In the genomic region with DNA sequence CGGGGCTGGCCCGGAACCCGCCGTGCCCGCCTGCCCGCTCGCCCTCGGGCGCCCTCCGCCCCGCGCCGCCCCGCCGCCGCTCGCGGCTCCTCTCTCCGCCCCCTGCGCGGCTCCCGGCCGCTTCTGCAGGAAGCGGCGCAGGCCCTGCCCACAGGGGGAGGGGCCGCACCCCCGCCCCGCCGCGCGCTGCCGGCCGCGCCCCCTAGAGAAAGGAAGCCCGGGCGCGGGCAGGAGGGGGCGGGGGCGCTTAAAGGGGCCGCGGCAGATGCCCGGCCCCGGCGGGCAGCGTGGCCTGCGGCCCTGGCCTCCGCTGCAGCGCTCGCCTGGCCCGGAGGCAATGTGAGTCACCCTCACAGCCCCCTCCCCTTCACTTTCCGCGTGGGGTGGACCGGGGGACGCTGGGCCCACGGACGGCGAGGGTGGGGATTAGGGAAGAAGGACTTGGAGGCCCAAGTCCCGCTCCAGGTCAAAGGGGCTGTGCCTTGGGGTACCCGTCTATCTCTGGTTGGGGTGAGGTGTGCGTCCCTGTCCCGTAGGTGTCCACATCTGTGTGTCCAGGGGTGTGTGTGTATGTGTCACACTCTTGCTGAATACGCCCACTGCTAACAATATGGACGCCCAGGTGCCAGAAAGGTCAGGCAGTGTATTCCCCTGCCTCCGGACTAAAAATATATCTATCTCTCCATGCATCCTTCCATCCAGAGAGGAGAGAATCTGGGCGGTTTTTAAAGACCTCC, we compare ENCODE assay signal across 8 cellular contexts. TPM values are rescaled to one million over a fixed set of nuclear protein-coding genes. Genes with fewer than 3 reads are reported as not detected.
DNase-seq lines count a peak whose midpoint lies in the region; ATAC-seq and TF ChIP-seq lines count a peak whose summit lies in the region.

A gene with protein sequence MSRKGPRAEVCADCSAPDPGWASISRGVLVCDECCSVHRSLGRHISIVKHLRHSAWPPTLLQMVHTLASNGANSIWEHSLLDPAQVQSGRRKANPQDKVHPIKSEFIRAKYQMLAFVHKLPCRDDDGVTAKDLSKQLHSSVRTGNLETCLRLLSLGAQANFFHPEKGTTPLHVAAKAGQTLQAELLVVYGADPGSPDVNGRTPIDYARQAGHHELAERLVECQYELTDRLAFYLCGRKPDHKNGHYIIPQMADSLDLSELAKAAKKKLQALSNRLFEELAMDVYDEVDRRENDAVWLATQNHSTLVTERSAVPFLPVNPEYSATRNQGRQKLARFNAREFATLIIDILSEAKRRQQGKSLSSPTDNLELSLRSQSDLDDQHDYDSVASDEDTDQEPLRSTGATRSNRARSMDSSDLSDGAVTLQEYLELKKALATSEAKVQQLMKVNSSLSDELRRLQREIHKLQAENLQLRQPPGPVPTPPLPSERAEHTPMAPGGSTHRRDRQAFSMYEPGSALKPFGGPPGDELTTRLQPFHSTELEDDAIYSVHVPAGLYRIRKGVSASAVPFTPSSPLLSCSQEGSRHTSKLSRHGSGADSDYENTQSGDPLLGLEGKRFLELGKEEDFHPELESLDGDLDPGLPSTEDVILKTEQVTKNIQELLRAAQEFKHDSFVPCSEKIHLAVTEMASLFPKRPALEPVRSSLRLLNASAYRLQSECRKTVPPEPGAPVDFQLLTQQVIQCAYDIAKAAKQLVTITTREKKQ (minus strand): TSS at position 125 of the 737 bp plus-strand sequence. CDS start 270 bp downstream, outside the sequence.

- no peaks in the 10 kb centered on the region for H4K20me1 ChIP-seq in GM23248 (ENCODE audit: insufficient read depth)

- peaks cover 2% of the 10 kb centered on the region for H3K36me3 Mint-ChIP-seq in activated naive CD4-positive, alpha-beta T cell treated with anti-CD3 and anti-CD28 coated beads for 36 hours (ENCODE audit: low read depth)

- DNase-seq in DMS114 treated with DMSO at 0.1 percent for 48 hours (lab: John Stamatoyannopoulos, UW; ENCODE audit: unreplicated experiment), result peak; percentile 57
- DNase-seq in GM23248, result peak; percentile 96
- peak; percentile 81 for DNase-seq in M059J (ENCODE audit: low read depth)
- DNase-seq in SJSA1 (ENCODE audit: low read depth in 1 of 2, low spot score in 2 of 2), result peak; percentile 82 to 91
- peak; percentile 84 for DNase-seq in activated naive CD4-positive, alpha-beta T cell treated with anti-CD3 and anti-CD28 coated beads for 36 hours
- peak; percentile 87 for DNase-seq in neuronal stem cell (ENCODE audit: low spot score)
- no peak for DNase-seq in suprapubic skin (ENCODE audit: low spot score in 2 of 2)

- H3K23ac ChIP-seq in neuronal stem cell (ENCODE audit: low read depth, low read length, poor library complexity), result peak within 1 kb of the TSS; percentile 89

- H3K4me3 ChIP-seq in GM23248, result peak within 1 kb of the TSS; percentile 94
- peak within 1 kb of the TSS; percentile 80 for H3K4me3 ChIP-seq in SJSA1
- peak within 1 kb of the TSS; percentile 80 to 89 for H3K4me3 ChIP-seq in gastroesophageal sphincter
- peak within 1 kb of the TSS; percentile 66 to 95 for H3K4me3 ChIP-seq in neuronal stem cell (ENCODE audit: low read length in 2 of 2)
- peak within 1 kb of the TSS; percentile 88 for H3K4me3 ChIP-seq in suprapubic skin

- H3K27ac ChIP-seq in GM23248 (peak within 1 kb of the TSS; percentile 56), SJSA1 (no peak within 1 kb of the TSS), gastroesophageal sphincter (peak within 1 kb of the TSS; percentile 64 to 98 (median 90)), neuronal stem cell (replicated peaks; ENCODE audit: low read length) (no peak within 1 kb of the TSS), suprapubic skin (peak within 1 kb of the TSS; percentile 86)

- peak; percentile 87 for ATAC-seq in gastroesophageal sphincter

- in situ Hi-C loops in GM23248 (cut with MboI), result no loop called here

- H3K4me2 ChIP-seq in GM23248 (ENCODE audit: unreplicated experiment), result peak within 1 kb of the TSS; percentile 95
- H3K4me2 ChIP-seq in neuronal stem cell (ENCODE audit: insufficient read depth, low read length, poor library complexity, severe bottlenecking), result peak within 1 kb of the TSS; percentile 96

- peak within 1 kb of the TSS; percentile 90 for H2AK5ac ChIP-seq in neuronal stem cell (ENCODE audit: low read depth, low read length)

- H3K27ac Mint-ChIP-seq in activated naive CD4-positive, alpha-beta T cell treated with anti-CD3 and anti-CD28 coated beads for 36 hours, result peak within 1 kb of the TSS; percentile 88

- H3K4me3 Mint-ChIP-seq in activated naive CD4-positive, alpha-beta T cell treated with anti-CD3 and anti-CD28 coated beads for 36 hours, result peak within 1 kb of the TSS; percentile 93

- peaks cover 17% of the 10 kb centered on the region for H3K79me1 ChIP-seq in neuronal stem cell (ENCODE audit: low read depth, low read length)

- no peak for TF ChIP-seq EP300 in gastroesophageal sphincter (IDR thresholded peaks at IDR 0.05)
- TF ChIP-seq EP300 in suprapubic skin (IDR thresholded peaks at IDR 0.05), result no peak

- H3K14ac ChIP-seq in neuronal stem cell (ENCODE audit: low read length), result peak within 1 kb of the TSS; percentile 95

- intact Hi-C loops in activated naive CD4-positive, alpha-beta T cell treated with anti-CD3 and anti-CD28 coated beads for 36 hours (cut with micrococcal nuclease), result loop anchor here (1.0 to 5.0 kb wide), 4 partner anchors 28 to 442 kb away; a partner anchor contains a TSS

- H2BK120ac ChIP-seq in neuronal stem cell (ENCODE audit: low read depth, low read length), result peak within 1 kb of the TSS; percentile 63

- no peaks in the 10 kb centered on the region for H3K9me3 ChIP-seq in GM23248 (ENCODE audit: low read depth)
- H3K9me3 ChIP-seq in SJSA1 (replicated peaks), result no peaks in the 10 kb centered on the region
- no peaks in the 10 kb centered on the region for H3K9me3 ChIP-seq in gastroesophageal sphincter
- no peaks in the 10 kb centered on the region for H3K9me3 ChIP-seq in neuronal stem cell (replicated peaks in 1 of 2; ENCODE audit: control insufficient read depth in 2 of 2, insufficient read depth in 1 of 2, low read depth in 1 of 2, low read length in 2 of 2)
- H3K9me3 ChIP-seq in suprapubic skin, result no peaks in the 10 kb centered on the region

- CTCF ChIA-PET in activated naive CD4-positive, alpha-beta T cell treated with anti-CD3 and anti-CD28 coated beads for 36 hours (lab: Charles Lee), result no interaction called here

- peak within 1 kb of the TSS; percentile 79 for H2AFZ ChIP-seq in GM23248
- peak within 1 kb of the TSS; percentile 89 for H2AFZ ChIP-seq in neuronal stem cell (ENCODE audit: low read length)

- H3K27me3 Mint-ChIP-seq in activated naive CD4-positive, alpha-beta T cell treated with anti-CD3 and anti-CD28 coated beads for 36 hours (ENCODE audit: low read depth), result no peaks in the 10 kb centered on the region

- TF ChIP-seq POLR2A in gastroesophageal sphincter (IDR thresholded peaks at IDR 0.05) (peak; percentile 35 to 60), suprapubic skin (IDR thresholded peaks at IDR 0.05) (peak in 1 of 2 donors; percentile 39)

- H3K27me3 ChIP-seq in GM23248 (replicated peaks; ENCODE audit: insufficient read depth), result no peaks in the 10 kb centered on the region
- no peaks in the 10 kb centered on the region for H3K27me3 ChIP-seq in SJSA1 (replicated peaks)
- H3K27me3 ChIP-seq in gastroesophageal sphincter, result no peaks in the 10 kb centered on the region
- H3K27me3 ChIP-seq in neuronal stem cell (ENCODE audit: control insufficient read depth in 3 of 3, insufficient read depth in 3 of 3, low read depth in 1 of 3, low read length in 3 of 3), result no peaks in the 10 kb centered on the region
- no peaks in the 10 kb centered on the region for H3K27me3 ChIP-seq in suprapubic skin

- H3K79me2 ChIP-seq in GM23248 (ENCODE audit: insufficient read depth), result peaks cover 42% of the 10 kb centered on the region

- no peak within 1 kb of the TSS for H4K8ac ChIP-seq in neuronal stem cell (ENCODE audit: low read depth, low read length)

- H2BK5ac ChIP-seq in neuronal stem cell (ENCODE audit: low read length), result peak within 1 kb of the TSS; percentile 58

- H3K4me1 Mint-ChIP-seq in activated naive CD4-positive, alpha-beta T cell treated with anti-CD3 and anti-CD28 coated beads for 36 hours (ENCODE audit: low read depth), result peaks cover 70% of the 10 kb centered on the region

- peak within 1 kb of the TSS; percentile 93 for H2BK12ac ChIP-seq in neuronal stem cell (ENCODE audit: low read length)

- peak in 3 of 4 experiments; percentile 2 to 32 (median 21) for TF ChIP-seq CTCF in gastroesophageal sphincter (IDR thresholded peaks at IDR 0.05)
- no peak for TF ChIP-seq CTCF in suprapubic skin (IDR thresholded peaks at IDR 0.05)

- H3K36me3 ChIP-seq in GM23248 (ENCODE audit: low read depth), result no peaks in the 10 kb centered on the region
- H3K36me3 ChIP-seq in SJSA1, result peaks cover 9% of the 10 kb centered on the region; the same call in 1 of the 2 replicates
- H3K36me3 ChIP-seq in gastroesophageal sphincter, result no peaks in the 10 kb centered on the region
- no peaks in the 10 kb centered on the region for H3K36me3 ChIP-seq in neuronal stem cell (replicated peaks in 1 of 2; ENCODE audit: control insufficient read depth in 2 of 2, insufficient read depth in 2 of 2, low read length in 2 of 2)
- H3K36me3 ChIP-seq in suprapubic skin, result no peaks in the 10 kb centered on the region

- peak within 1 kb of the TSS; percentile 97 for H3K18ac ChIP-seq in neuronal stem cell (ENCODE audit: low read length)

- WGBS in GM23248 (ENCODE audit: low coverage in 1 of 2, low lambda C conversion rate in 2 of 2, missing lambda C conversion rate in 2 of 2), 2 experiments, result 4 to 7% methylated on average over 27 to 30 of the region's 65 CpGs
- WGBS in gastroesophageal sphincter (ENCODE audit: low coverage in 1 of 2), 2 donors, result 28% methylated on average over 4 of the region's 65 CpGs; no CpG with 5 or more reads in 1 of the 2 donors
- WGBS in neuronal stem cell (ENCODE audit: extremely low coverage in 2 of 2, insufficient read length in 2 of 2, insufficient replicate concordance in 1 of 2), 2 donors, result no CpG with 5 or more reads among the region's 65 CpGs
- 2% methylated on average over 11 of the region's 65 CpGs for WGBS in suprapubic skin

- no peaks in the 10 kb centered on the region for H3K9me3 Mint-ChIP-seq in activated naive CD4-positive, alpha-beta T cell treated with anti-CD3 and anti-CD28 coated beads for 36 hours

- peak within 1 kb of the TSS; percentile 95 for H2BK15ac ChIP-seq in neuronal stem cell (ENCODE audit: low read length)

- H3F3A ChIP-seq in GM23248 (ENCODE audit: insufficient read depth), result peaks cover 15% of the 10 kb centered on the region; the same call in 1 of the 2 replicates

- H3K9ac ChIP-seq in GM23248, result peak within 1 kb of the TSS; percentile 81
- peak within 1 kb of the TSS; percentile 99 for H3K9ac ChIP-seq in neuronal stem cell (ENCODE audit: low read depth, low read length, poor library complexity)

- H3K9me2 ChIP-seq in GM23248 (ENCODE audit: insufficient read depth), result no peaks in the 10 kb centered on the region

- peak within 1 kb of the TSS; percentile 1 for H4K91ac ChIP-seq in neuronal stem cell (ENCODE audit: low read depth, low read length, poor library complexity)

- H3K4me1 ChIP-seq in GM23248 (ENCODE audit: insufficient read depth) (peaks cover 30% of the 10 kb centered on the region), SJSA1 (replicated peaks) (peaks cover 57% of the 10 kb centered on the region), gastroesophageal sphincter (peaks cover 0 to 87% (median 68%) of the 10 kb centered on the region in 3 donors), neuronal stem cell (ENCODE audit: control insufficient read depth in 2 of 2, insufficient read depth in 1 of 2, low read depth in 1 of 2, low read length in 2 of 2) (peaks cover 45 to 55% of the 10 kb centered on the region in 2 donors), suprapubic skin (peaks cover 88% of the 10 kb centered on the region)

- H3K4ac ChIP-seq in neuronal stem cell (ENCODE audit: low read length), result peak within 1 kb of the TSS; percentile 43

RNA-seq across cellular contexts. Expression of the gene that starts here (rescaled TPM):
- total RNA-seq in GM23248 (2014; rRNA removed; shearing (Covaris generic)), result 17.1 and 19.5 TPM in 2 replicates
- 4.4 and 6.0 TPM in 2 replicates for polyA plus RNA-seq in GM23248 (2016; fragmentation: Nextera tagmentation; extraction: Ambion mirVana)
- total RNA-seq in M059J (2014; rRNA removed; shearing (Covaris generic)), result 18.0 and 23.0 TPM in 2 replicates
- total RNA-seq in SJSA1 (2014; rRNA removed; shearing (Covaris generic)), result 16.8 and 52.6 TPM in 2 replicates
- 10 to 100 TPM; 35.5 to 37.5 TPM for total RNA-seq in activated naive CD4-positive, alpha-beta T cell treated with anti-CD3 and anti-CD28 coated beads for 36 hours
- total RNA-seq in gastroesophageal sphincter (10 to 100 TPM; 30.4 to 47.8 (median 35.8) TPM), suprapubic skin (100 to 1,000 TPM in 2 of 4 donors, 10 to 100 TPM in 2; 66.7 to 103 (median 90.4) TPM)
- polyA plus RNA-seq in neuronal stem cell (2013, experiment 1 of 2), result 63.2 TPM
- polyA plus RNA-seq in neuronal stem cell (2013, experiment 2 of 2), result 65.1 TPM

Comparison
In these comparisons a context has a peak if more than half of its experiments do, and no peak if none do; other contexts are left out.
1. DNase-seq: peak in DMS114 treated with DMSO at 0.1 percent for 48 hours (single experiment), GM23248 (single experiment), M059J (single experiment), SJSA1 (2 of 2), activated naive CD4-positive, alpha-beta T cell treated with anti-CD3 and anti-CD28 coated beads for 36 hours (single experiment) and neuronal stem cell (single experiment); none in suprapubic skin (0 of 2).
2. H3K27ac ChIP-seq: peak in GM23248 (single experiment), gastroesophageal sphincter (4 of 4) and suprapubic skin (single experiment); none in SJSA1 (single experiment) and neuronal stem cell (single experiment).
3. CTCF ChIP-seq: peak in gastroesophageal sphincter (3 of 4); none in suprapubic skin (0 of 2).
4. Peak in every context shown above with its lines, with median percentiles within 50 percentile points of each other: H3K4me3 ChIP-seq.